Comparison of ENCODE assay signal across 1 cellular context in the genomic region with DNA sequence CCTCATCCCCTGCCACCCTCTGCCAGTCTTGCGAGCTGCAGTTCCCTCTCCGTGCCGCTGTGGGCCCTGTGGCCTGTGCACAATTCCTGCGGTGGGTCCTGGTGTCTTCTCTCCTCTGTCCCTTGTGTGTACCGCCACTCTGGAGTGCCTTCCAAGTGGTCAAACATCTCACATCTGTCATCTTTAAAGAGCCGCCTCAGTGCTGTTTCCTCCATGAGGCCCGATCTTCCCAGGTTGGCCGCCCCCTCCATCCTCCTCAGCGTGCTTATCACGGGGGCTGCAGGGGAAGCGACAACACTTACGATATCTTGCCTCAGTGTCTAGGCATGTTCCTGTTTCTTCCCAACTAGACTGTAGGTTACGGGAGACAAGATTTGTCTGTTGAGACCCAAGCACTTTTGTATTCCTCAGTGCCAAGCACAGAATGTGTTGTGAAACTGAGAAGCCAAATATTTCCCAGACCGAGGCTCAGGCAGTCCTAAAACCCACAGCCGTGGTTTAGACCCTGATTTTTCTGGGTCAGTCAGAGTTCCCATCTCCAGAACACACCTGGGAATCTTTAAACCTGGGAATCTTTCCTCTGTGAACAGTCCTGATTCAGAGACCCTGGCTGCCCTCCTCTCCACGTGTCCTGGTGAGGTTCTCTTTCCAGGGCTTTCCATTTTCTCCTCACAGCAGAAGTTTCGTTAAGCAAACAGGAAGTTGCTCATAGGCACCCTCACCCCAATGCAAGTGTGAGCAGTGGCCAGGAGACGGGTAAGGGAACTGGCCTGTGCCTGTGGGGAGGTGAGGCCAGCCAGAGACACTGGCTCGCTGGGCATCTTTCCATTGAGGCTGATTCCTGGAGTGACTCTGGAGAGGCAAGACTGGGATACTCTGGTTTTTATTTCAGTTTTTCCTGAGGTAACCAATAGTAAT.
TF ChIP-seq lines count a peak whose summit lies in the region.

No MANE protein-coding gene starts in this region.

TF ChIP-seq in HepG2, 621 proteins besides CTCF, POLR2A, EP300 and RAD21:
- TF ChIP-seq SRSF1 (optimal IDR thresholded peaks at IDR 0.05; ENCODE audit: low read depth, low read length) (no peak), ZNF432 (CRISPR knock-in tag; IDR thresholded peaks at IDR 0.05; ENCODE audit: borderline replicate concordance) (no peak), ZMYM4 (CRISPR knock-in tag; IDR thresholded peaks at IDR 0.05) (no peak), ZNF746 (CRISPR knock-in tag; IDR thresholded peaks at IDR 0.05) (no peak), ZNF549 (CRISPR knock-in tag; IDR thresholded peaks at IDR 0.05) (no peak), SALL1 (CRISPR knock-in tag; IDR thresholded peaks at IDR 0.05) (no peak), CCAR2 (optimal IDR thresholded peaks at IDR 0.05; ENCODE audit: low read depth, low read length) (no peak), ZNF782 (CRISPR knock-in tag; IDR thresholded peaks at IDR 0.05; ENCODE audit: borderline replicate concordance) (no peak), GTF2F1 (IDR thresholded peaks at IDR 0.05; ENCODE audit: low read length) (no peak), BRD4 (CRISPR knock-in tag; IDR thresholded peaks at IDR 0.05) (no peak), TARDBP (CRISPR knock-in tag; IDR thresholded peaks at IDR 0.05) (no peak), JUNB (CRISPR knock-in tag; IDR thresholded peaks at IDR 0.05; ENCODE audit: borderline replicate concordance) (no peak), XBP1 (CRISPR knock-in tag; IDR thresholded peaks at IDR 0.05) (no peak), ZNF776 (CRISPR knock-in tag; IDR thresholded peaks at IDR 0.05) (no peak), CREM (IDR thresholded peaks at IDR 0.05) (no peak), CREM (CRISPR knock-in tag; IDR thresholded peaks at IDR 0.05) (no peak), ZSCAN30 (CRISPR knock-in tag; IDR thresholded peaks at IDR 0.05) (no peak)
- TF ChIP-seq, protein P1, sequence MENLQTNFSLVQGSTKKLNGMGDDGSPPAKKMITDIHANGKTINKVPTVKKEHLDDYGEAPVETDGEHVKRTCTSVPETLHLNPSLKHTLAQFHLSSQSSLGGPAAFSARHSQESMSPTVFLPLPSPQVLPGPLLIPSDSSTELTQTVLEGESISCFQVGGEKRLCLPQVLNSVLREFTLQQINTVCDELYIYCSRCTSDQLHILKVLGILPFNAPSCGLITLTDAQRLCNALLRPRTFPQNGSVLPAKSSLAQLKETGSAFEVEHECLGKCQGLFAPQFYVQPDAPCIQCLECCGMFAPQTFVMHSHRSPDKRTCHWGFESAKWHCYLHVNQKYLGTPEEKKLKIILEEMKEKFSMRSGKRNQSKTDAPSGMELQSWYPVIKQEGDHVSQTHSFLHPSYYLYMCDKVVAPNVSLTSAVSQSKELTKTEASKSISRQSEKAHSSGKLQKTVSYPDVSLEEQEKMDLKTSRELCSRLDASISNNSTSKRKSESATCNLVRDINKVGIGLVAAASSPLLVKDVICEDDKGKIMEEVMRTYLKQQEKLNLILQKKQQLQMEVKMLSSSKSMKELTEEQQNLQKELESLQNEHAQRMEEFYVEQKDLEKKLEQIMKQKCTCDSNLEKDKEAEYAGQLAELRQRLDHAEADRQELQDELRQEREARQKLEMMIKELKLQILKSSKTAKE (CRISPR knock-in tag; IDR thresholded peaks at IDR 0.05; ENCODE audit: borderline replicate concordance) = no peak
- TF ChIP-seq, protein P2, sequence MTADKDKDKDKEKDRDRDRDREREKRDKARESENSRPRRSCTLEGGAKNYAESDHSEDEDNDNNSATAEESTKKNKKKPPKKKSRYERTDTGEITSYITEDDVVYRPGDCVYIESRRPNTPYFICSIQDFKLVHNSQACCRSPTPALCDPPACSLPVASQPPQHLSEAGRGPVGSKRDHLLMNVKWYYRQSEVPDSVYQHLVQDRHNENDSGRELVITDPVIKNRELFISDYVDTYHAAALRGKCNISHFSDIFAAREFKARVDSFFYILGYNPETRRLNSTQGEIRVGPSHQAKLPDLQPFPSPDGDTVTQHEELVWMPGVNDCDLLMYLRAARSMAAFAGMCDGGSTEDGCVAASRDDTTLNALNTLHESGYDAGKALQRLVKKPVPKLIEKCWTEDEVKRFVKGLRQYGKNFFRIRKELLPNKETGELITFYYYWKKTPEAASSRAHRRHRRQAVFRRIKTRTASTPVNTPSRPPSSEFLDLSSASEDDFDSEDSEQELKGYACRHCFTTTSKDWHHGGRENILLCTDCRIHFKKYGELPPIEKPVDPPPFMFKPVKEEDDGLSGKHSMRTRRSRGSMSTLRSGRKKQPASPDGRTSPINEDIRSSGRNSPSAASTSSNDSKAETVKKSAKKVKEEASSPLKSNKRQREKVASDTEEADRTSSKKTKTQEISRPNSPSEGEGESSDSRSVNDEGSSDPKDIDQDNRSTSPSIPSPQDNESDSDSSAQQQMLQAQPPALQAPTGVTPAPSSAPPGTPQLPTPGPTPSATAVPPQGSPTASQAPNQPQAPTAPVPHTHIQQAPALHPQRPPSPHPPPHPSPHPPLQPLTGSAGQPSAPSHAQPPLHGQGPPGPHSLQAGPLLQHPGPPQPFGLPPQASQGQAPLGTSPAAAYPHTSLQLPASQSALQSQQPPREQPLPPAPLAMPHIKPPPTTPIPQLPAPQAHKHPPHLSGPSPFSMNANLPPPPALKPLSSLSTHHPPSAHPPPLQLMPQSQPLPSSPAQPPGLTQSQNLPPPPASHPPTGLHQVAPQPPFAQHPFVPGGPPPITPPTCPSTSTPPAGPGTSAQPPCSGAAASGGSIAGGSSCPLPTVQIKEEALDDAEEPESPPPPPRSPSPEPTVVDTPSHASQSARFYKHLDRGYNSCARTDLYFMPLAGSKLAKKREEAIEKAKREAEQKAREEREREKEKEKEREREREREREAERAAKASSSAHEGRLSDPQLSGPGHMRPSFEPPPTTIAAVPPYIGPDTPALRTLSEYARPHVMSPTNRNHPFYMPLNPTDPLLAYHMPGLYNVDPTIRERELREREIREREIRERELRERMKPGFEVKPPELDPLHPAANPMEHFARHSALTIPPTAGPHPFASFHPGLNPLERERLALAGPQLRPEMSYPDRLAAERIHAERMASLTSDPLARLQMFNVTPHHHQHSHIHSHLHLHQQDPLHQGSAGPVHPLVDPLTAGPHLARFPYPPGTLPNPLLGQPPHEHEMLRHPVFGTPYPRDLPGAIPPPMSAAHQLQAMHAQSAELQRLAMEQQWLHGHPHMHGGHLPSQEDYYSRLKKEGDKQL (CRISPR knock-in tag; IDR thresholded peaks at IDR 0.05; ENCODE audit: low read depth) = no peak
- TF ChIP-seq, protein P3, sequence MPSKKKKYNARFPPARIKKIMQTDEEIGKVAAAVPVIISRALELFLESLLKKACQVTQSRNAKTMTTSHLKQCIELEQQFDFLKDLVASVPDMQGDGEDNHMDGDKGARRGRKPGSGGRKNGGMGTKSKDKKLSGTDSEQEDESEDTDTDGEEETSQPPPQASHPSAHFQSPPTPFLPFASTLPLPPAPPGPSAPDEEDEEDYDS (CRISPR knock-in tag; IDR thresholded peaks at IDR 0.05) = no peak
TF ChIP-seq in HepG2: peak in this region for 0.
